12 cellular contexts compared by ENCODE assay signal in genomic region chr18:54938506-54938905, GRCh38. TPM values are rescaled to one million over a fixed set of nuclear protein-coding genes. Genes with fewer than 3 reads are reported as not detected.
"Had no signal": no experiment of that assay in that cellular context is flagged by ENCODE, and none has a peak within 500 bp of the region (broad histone marks: within the 10 kb centered on the region; RNA-seq: fewer than 3 reads in every experiment).

No MANE protein-coding gene starts in this region.

- ATAC-seq: GM23338, HCT116 had no signal

- H2AFZ ChIP-seq: GM23248, GM23338 had no signal

- H3K4me1 ChIP-seq: HAP-1 had no signal

- H3K36me3 ChIP-seq: HAP-1 had no signal

- H3K4me2 ChIP-seq: GM23338 had no signal

- H3K4me1 Mint-ChIP-seq: GM23338, H9 had no signal

- DNase-seq: GM23248, GOT3, H7, H9, HCEC 1CT, HFFc6 had no signal

- H3K9ac ChIP-seq: GM23248 had no signal

- FAIRE-seq: H1, H54 had no signal

- H3K9me3 Mint-ChIP-seq: GM23338, H9, HFFc6 had no signal

- H3K9me3 ChIP-seq: HAP-1 had no signal

- H3K27ac Mint-ChIP-seq: GM23338, H9, HFFc6 had no signal

- H3K4me3 ChIP-seq: GM23248, GM23338, HAP-1 had no signal

- H3K27ac ChIP-seq: GM23248 had no signal

- H3K4me3 Mint-ChIP-seq: GM23338, H9, HFFc6 had no signal

RNA-seq across cellular contexts. Expression of gene CCDC68, which starts 20.8 kb away (rescaled TPM):
- total RNA-seq: H4, H9 had no signal
